ENCODE assay signal across 1 cellular context in genomic region chrX:154365052-154365600, GRCh38.
TF ChIP-seq lines count a peak whose summit lies in the region.

No MANE protein-coding gene starts in this region.

TF ChIP-seq in H1, 55 proteins besides CTCF, POLR2A, EP300 and RAD21:
- TF ChIP-seq BACH1 (IDR thresholded peaks at IDR 0.05; ENCODE audit: low read length) (no peak), MAFK (IDR thresholded peaks at IDR 0.05; ENCODE audit: low read depth, low read length) (no peak), TAF1 (IDR thresholded peaks at IDR 0.05; ENCODE audit: low read depth, low read length) (no peak), POLR2AphosphoS5 (IDR thresholded peaks at IDR 0.05; ENCODE audit: low read depth, low read length) (peak; percentile 54; the same call in 1 of the 2 replicates)
